ENCODE assay signal across 16 cellular contexts in the genomic region with DNA sequence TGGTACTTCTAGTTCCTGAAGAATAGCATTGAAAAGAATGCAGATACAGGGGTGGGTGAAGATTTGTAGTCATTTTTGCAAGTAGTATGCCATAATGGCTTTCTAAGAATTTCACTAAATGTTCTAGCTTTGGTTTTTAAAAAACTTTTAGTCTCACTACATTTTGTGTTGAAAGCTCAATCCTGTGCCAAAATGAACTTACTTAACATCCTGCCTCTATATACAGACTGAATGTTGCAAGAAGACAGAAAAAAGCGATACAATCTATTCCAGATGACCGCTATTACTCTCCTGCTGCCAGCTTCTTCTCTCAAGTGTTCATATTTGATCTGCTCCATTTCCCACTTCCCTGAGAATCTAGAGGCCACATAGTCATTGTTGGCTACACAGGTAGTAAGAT.
"Had no signal": no experiment of that assay in that cellular context is flagged by ENCODE, and none has a peak within 500 bp of the region (broad histone marks: within the 10 kb centered on the region; RNA-seq: fewer than 3 reads in every experiment).

No MANE protein-coding gene starts in this region.

- H3K4me3 ChIP-seq: breast epithelium, dorsolateral prefrontal cortex, thyroid gland, uterus had no signal

- DNase-seq: activated CD4-positive, alpha-beta T cell treated with anti-CD3 and anti-CD28 coated beads, Interleukin-2, amount 10 ng/mL, durations not matched to agents 24 days and 14 days; activated CD4-positive, CD25-positive, alpha-beta regulatory T cell; activated CD8-positive, alpha-beta T cell treated with anti-CD3 and anti-CD28 coated beads, Interleukin-2, amount 10 ng/mL, durations not matched to agents 7 days and 5 days; activated naive CD8-positive, alpha-beta T cell treated with anti-CD3 and anti-CD28 coated beads for 36 hours; anterior cingulate cortex; dorsolateral prefrontal cortex; endodermal cell; erythroblast; foreskin keratinocyte; nephron progenitor cell; SW 1271; thyroid gland; uterus had no signal

- H3K9me3 Mint-ChIP-seq: activated CD4-positive, alpha-beta T cell treated with anti-CD3 and anti-CD28 coated beads, Interleukin-2, amount 10 ng/mL, durations not matched to agents 24 days and 14 days; endodermal cell; nephron progenitor cell had no signal

- ATAC-seq: activated CD8-positive, alpha-beta T cell treated with anti-CD3 and anti-CD28 coated beads, Interleukin-2, amount 10 ng/mL, durations not matched to agents 7 days and 5 days; foreskin keratinocyte; stimulated activated effector memory CD8-positive, alpha-beta T cell treated with anti-CD3 and anti-CD28 coated beads, Interleukin-12 subunit alpha, Interleukin-12 subunit beta, amount 100 ng/mL, for 72 hours had no signal

- H3K27me3 Mint-ChIP-seq: activated CD4-positive, alpha-beta T cell treated with anti-CD3 and anti-CD28 coated beads, Interleukin-2, amount 10 ng/mL, durations not matched to agents 24 days and 14 days; activated naive CD8-positive, alpha-beta T cell treated with anti-CD3 and anti-CD28 coated beads for 36 hours had no signal

- H3K36me3 Mint-ChIP-seq: activated naive CD8-positive, alpha-beta T cell treated with anti-CD3 and anti-CD28 coated beads for 36 hours; stimulated activated effector memory CD8-positive, alpha-beta T cell treated with anti-CD3 and anti-CD28 coated beads, Interleukin-12 subunit alpha, Interleukin-12 subunit beta, amount 100 ng/mL, for 72 hours had no signal

- H3K4me3 Mint-ChIP-seq: activated CD4-positive, alpha-beta T cell treated with anti-CD3 and anti-CD28 coated beads, Interleukin-2, amount 10 ng/mL, durations not matched to agents 24 days and 14 days; activated CD8-positive, alpha-beta T cell treated with anti-CD3 and anti-CD28 coated beads, Interleukin-2, amount 10 ng/mL, durations not matched to agents 7 days and 5 days; activated naive CD8-positive, alpha-beta T cell treated with anti-CD3 and anti-CD28 coated beads for 36 hours; endodermal cell; nephron progenitor cell; stimulated activated effector memory CD8-positive, alpha-beta T cell treated with anti-CD3 and anti-CD28 coated beads, Interleukin-12 subunit alpha, Interleukin-12 subunit beta, amount 100 ng/mL, for 72 hours; T-helper 2 cell treated with Interferon-gamma antibody and Interleukin-4, amounts not matched to agents 5 μg/mL and 100 μg/mL, for 36 hours had no signal

- H3K27ac Mint-ChIP-seq: activated CD4-positive, alpha-beta T cell treated with anti-CD3 and anti-CD28 coated beads, Interleukin-2, amount 10 ng/mL, durations not matched to agents 24 days and 14 days; activated CD8-positive, alpha-beta T cell treated with anti-CD3 and anti-CD28 coated beads, Interleukin-2, amount 10 ng/mL, durations not matched to agents 7 days and 5 days; activated naive CD8-positive, alpha-beta T cell treated with anti-CD3 and anti-CD28 coated beads for 36 hours; endodermal cell; nephron progenitor cell; stimulated activated effector memory CD8-positive, alpha-beta T cell treated with anti-CD3 and anti-CD28 coated beads, Interleukin-12 subunit alpha, Interleukin-12 subunit beta, amount 100 ng/mL, for 72 hours; T-helper 2 cell treated with Interferon-gamma antibody and Interleukin-4, amounts not matched to agents 5 μg/mL and 100 μg/mL, for 36 hours had no signal

- H3K4me1 Mint-ChIP-seq: activated CD4-positive, alpha-beta T cell treated with anti-CD3 and anti-CD28 coated beads, Interleukin-2, amount 10 ng/mL, durations not matched to agents 24 days and 14 days; activated naive CD8-positive, alpha-beta T cell treated with anti-CD3 and anti-CD28 coated beads for 36 hours; endodermal cell; nephron progenitor cell; stimulated activated effector memory CD8-positive, alpha-beta T cell treated with anti-CD3 and anti-CD28 coated beads, Interleukin-12 subunit alpha, Interleukin-12 subunit beta, amount 100 ng/mL, for 72 hours had no signal
